ENCODE assay signal across 8 cellular contexts in genomic region chr20:4150095-4150492, GRCh38. TPM values are rescaled to one million over a fixed set of nuclear protein-coding genes. Genes with fewer than 3 reads are reported as not detected.
DNase-seq lines count a peak whose midpoint lies in the region; ATAC-seq and TF ChIP-seq lines count a peak whose summit lies in the region.

No MANE protein-coding gene starts in this region.

- intact Hi-C loops in Right ventricle myocardium superior (cut with DNase I), result no loop called here
- intact Hi-C loops in vagina (cut with DNase I), result no loop called here

- peaks cover 0 to 21% of the 10 kb centered on the region in 2 donors for H3K4me1 ChIP-seq in right atrium auricular region
- H3K4me1 ChIP-seq in vagina, result peaks cover 29% of the 10 kb centered on the region

- no peak overlapping the region for H3K27ac Mint-ChIP-seq in central memory CD8-positive, alpha-beta T cell (ENCODE audit: low read depth)

- H3K27ac ChIP-seq in right atrium auricular region (no peak overlapping the region), vagina (peak overlapping the region; percentile 64)

- ATAC-seq in Right ventricle myocardium superior (ENCODE audit: poor library complexity) (peak; percentile 19), HG02763 (IDR thresholded peaks at IDR 0.05; ENCODE audit: unreplicated experiment) (no peak), HG02870 (IDR thresholded peaks at IDR 0.05; ENCODE audit: unreplicated experiment) (no peak), HG03521 (IDR thresholded peaks at IDR 0.05; ENCODE audit: unreplicated experiment) (no peak)
- no peak for ATAC-seq in central memory CD8-positive, alpha-beta T cell (replicated peaks; ENCODE audit: extremely low read depth, poor library complexity, severe bottlenecking)

- peaks cover 2% of the 10 kb centered on the region for H3K36me3 Mint-ChIP-seq in central memory CD8-positive, alpha-beta T cell (ENCODE audit: insufficient read depth)

- TF ChIP-seq POLR2A in vagina (IDR thresholded peaks at IDR 0.05), result no peak

- H3K4me3 ChIP-seq in right atrium auricular region (peak overlapping the region in 1 of 2 donors; percentile 71), vagina (peak overlapping the region; percentile 52 to 94)

- H3K4me3 Mint-ChIP-seq in central memory CD8-positive, alpha-beta T cell, result peak overlapping the region; percentile 61

- no peak for TF ChIP-seq CTCF in right atrium auricular region (IDR thresholded peaks at IDR 0.05)
- no peak for TF ChIP-seq CTCF in vagina (IDR thresholded peaks at IDR 0.05)

- H3K4me1 Mint-ChIP-seq in central memory CD8-positive, alpha-beta T cell, result peaks cover 9% of the 10 kb centered on the region

- no peaks in the 10 kb centered on the region for H3K36me3 ChIP-seq in right atrium auricular region
- H3K36me3 ChIP-seq in vagina, result no peaks in the 10 kb centered on the region

- H3K27me3 ChIP-seq in right atrium auricular region, result no peaks in the 10 kb centered on the region
- no peaks in the 10 kb centered on the region for H3K27me3 ChIP-seq in vagina

- peaks cover 73% of the 10 kb centered on the region for H3K27me3 Mint-ChIP-seq in central memory CD8-positive, alpha-beta T cell

- H3K9me3 ChIP-seq in right atrium auricular region, result no peaks in the 10 kb centered on the region
- H3K9me3 ChIP-seq in vagina, result no peaks in the 10 kb centered on the region

- DNase-seq in Right ventricle myocardium superior, result no peak
- DNase-seq in right atrium auricular region (ENCODE audit: low spot score), result no peak
- no peak for DNase-seq in central memory CD8-positive, alpha-beta T cell (ENCODE audit: low spot score in 2 of 2)
- DNase-seq in mesenteric fat pad (ENCODE audit: low spot score), result peak; percentile 35
- no peak for DNase-seq in vagina (ENCODE audit: extremely low spot score in 2 of 2)

- no peaks in the 10 kb centered on the region for H3K9me3 Mint-ChIP-seq in central memory CD8-positive, alpha-beta T cell

RNA-seq across cellular contexts. Expression of gene SMOX, which starts 1.5 kb away (rescaled TPM):
- total RNA-seq in Right ventricle myocardium superior (3.3 TPM), right atrium auricular region (1 to 10 TPM; 5.2 to 6.6 TPM), mesenteric fat pad (6.4 TPM), vagina (8.6 TPM)
